28 cellular contexts compared by ENCODE assay signal in the genomic region with DNA sequence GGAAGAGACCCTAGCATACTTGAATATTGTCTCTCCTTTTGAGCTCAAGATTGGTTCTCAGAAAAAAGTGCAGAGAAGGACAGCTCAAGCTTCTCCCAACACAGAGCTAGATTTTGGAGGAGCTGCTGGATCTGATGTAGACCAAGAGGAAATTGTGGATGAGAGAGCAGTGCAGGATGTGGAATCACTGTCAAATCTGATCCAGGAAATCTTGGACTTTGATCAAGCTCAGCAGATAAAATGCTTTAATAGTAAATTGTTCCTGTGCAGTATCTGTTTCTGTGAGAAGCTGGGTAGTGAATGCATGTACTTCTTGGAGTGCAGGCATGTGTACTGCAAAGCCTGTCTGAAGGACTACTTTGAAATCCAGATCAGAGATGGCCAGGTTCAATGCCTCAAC. TPM values are rescaled to one million over a fixed set of nuclear protein-coding genes. Genes with fewer than 3 reads are reported as not detected.
"Had no signal": no experiment of that assay in that cellular context is flagged by ENCODE, and none has a peak within 500 bp of the region (broad histone marks: within the 10 kb centered on the region; RNA-seq: fewer than 3 reads in every experiment).

No MANE protein-coding gene starts in this region.

- H3K27me3 ChIP-seq: neural progenitor cell, neutrophil, spleen, suprapubic skin, tibial artery, uterus had no signal

- H3K27ac Mint-ChIP-seq: natural killer cell; nephron progenitor cell; neural progenitor cell; stimulated activated effector memory CD8-positive, alpha-beta T cell treated with anti-CD3 and anti-CD28 coated beads, Interleukin-12 subunit alpha, Interleukin-12 subunit beta, amount 100 ng/mL, for 72 hours; stimulated activated naive CD8-positive, alpha-beta T cell treated with anti-CD3 and anti-CD28 coated beads, Interleukin-15, Interleukin-2, amounts not matched to agents 100 ng/mL and 50 ng/mL, for 24 hours; type B pancreatic cell had no signal

- H3K9me3 ChIP-seq: lower lobe of right lung, neutrophil, psoas muscle, spleen, suprapubic skin, thoracic aorta, tibial artery, uterus had no signal

- DNase-seq: hippocampal formation; kidney glomerular epithelial cell; left cardiac atrium; left ventricle myocardium superior; lower lobe of right lung; mammary epithelial cell; mesenchymal stem cell; naive B cell; natural killer cell; nephron progenitor cell; occipital lobe; psoas muscle; spleen; stimulated activated CD4-positive, alpha-beta T cell treated with anti-CD3 and anti-CD28 coated beads, Interleukin-4, amount 100 ng/mL, for 24 hours; stimulated activated naive CD4-positive, alpha-beta T cell; tibial artery; uterus had no signal

- H3K4me1 Mint-ChIP-seq: naive B cell, nephron progenitor cell, neural progenitor cell had no signal

- H3K9me3 Mint-ChIP-seq: naive B cell; natural killer cell; nephron progenitor cell; neural progenitor cell; stimulated activated effector memory CD8-positive, alpha-beta T cell treated with anti-CD3 and anti-CD28 coated beads, Interleukin-12 subunit alpha, Interleukin-12 subunit beta, amount 100 ng/mL, for 72 hours; stimulated activated naive CD8-positive, alpha-beta T cell treated with anti-CD3 and anti-CD28 coated beads, Interleukin-15, Interleukin-2, amounts not matched to agents 100 ng/mL and 50 ng/mL, for 24 hours; type B pancreatic cell had no signal

- H3K4me1 ChIP-seq: neural progenitor cell, parathyroid adenoma, suprapubic skin, uterus had no signal

- H3K27me3 Mint-ChIP-seq: naive B cell; stimulated activated naive CD8-positive, alpha-beta T cell treated with anti-CD3 and anti-CD28 coated beads, Interleukin-15, Interleukin-2, amounts not matched to agents 100 ng/mL and 50 ng/mL, for 24 hours; type B pancreatic cell had no signal

- H3K4me3 Mint-ChIP-seq: natural killer cell; nephron progenitor cell; neural progenitor cell; stimulated activated effector memory CD8-positive, alpha-beta T cell treated with anti-CD3 and anti-CD28 coated beads, Interleukin-12 subunit alpha, Interleukin-12 subunit beta, amount 100 ng/mL, for 72 hours; stimulated activated naive CD8-positive, alpha-beta T cell treated with anti-CD3 and anti-CD28 coated beads, Interleukin-15, Interleukin-2, amounts not matched to agents 100 ng/mL and 50 ng/mL, for 24 hours; type B pancreatic cell had no signal

- H3K4me3 ChIP-seq: lower lobe of right lung, neural progenitor cell, psoas muscle, skin epidermis, spleen, suprapubic skin, thoracic aorta, tibial artery, uterus had no signal

- H3K27ac ChIP-seq: lower lobe of right lung, neural progenitor cell, neutrophil, parathyroid adenoma, skin epidermis, spleen, suprapubic skin, thoracic aorta, tibial artery, uterus had no signal

- H3K9ac ChIP-seq: neural progenitor cell, parathyroid adenoma had no signal

- ATAC-seq: left cardiac atrium; lower lobe of right lung; natural killer cell; sciatic nerve; stimulated activated effector memory CD8-positive, alpha-beta T cell treated with anti-CD3 and anti-CD28 coated beads, Interleukin-12 subunit alpha, Interleukin-12 subunit beta, amount 100 ng/mL, for 72 hours had no signal

- H2AFZ ChIP-seq: neural progenitor cell, parathyroid adenoma had no signal

- H3K36me3 ChIP-seq: uterus had no signal

- H3K4me2 ChIP-seq: neural progenitor cell had no signal

RNA-seq across cellular contexts. Expression of a gene that starts 20.4 kb away (rescaled TPM):
- total RNA-seq: osteocyte had no signal
